ENCODE assay signal across 8 cellular contexts in the genomic region with DNA sequence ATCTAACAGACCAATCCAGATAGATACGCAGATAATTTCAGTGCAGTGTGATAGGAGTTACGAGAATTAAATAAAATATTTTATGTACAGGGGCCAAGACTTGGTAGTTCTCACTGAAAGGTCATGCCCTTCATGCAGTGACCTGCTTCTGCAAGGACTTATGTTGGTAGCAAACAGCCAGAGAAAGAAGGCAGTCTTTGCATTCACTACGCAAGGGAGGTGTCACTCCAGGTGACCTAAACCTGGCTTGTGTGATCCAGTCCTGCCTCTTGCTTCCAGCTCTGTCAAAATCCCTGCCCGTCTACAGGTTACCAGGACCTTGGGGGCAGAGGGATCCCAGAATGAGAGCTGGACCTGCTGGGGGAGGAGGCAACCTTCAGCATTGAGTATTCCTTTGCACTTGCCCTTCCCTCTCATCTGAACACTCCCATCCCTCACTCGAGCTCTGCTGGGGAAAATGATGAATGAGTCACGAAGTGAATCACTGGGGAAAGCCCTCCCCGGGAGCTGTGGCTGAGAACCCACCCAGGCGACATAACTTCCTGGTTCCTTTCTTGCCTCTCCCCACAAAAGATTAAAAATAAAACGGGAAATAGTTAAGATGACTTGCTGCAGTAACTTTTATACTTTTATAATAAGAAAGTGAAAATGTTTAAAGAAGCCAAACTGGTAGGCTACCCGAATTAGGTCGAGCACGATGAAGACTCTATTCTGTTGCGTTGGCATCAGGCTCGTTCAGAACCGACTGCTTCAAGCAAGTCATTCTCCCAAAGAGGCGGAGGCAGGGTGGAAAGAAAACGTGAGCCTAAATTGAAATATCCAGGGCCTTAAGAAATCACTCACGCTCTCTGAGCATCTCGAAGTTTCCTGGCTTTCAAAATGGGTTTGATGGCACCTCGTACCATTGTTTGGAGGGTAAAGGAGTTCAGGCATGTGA.
DNase-seq lines count a peak whose midpoint lies in the region; ATAC-seq and TF ChIP-seq lines count a peak whose summit lies in the region.

No MANE protein-coding gene starts in this region.

- BruUV-seq in HCT116 (replicated peaks; lab: Mats Ljungman, UMichigan) = no TSS peak

- H4K20me1 ChIP-seq in BLaER1 (no peaks in the 10 kb centered on the region), HCT116 (ENCODE audit: insufficient read depth) (no peaks in the 10 kb centered on the region)

- H3K79me2 ChIP-seq in HCT116 (ENCODE audit: insufficient read depth, low read length) = no peaks in the 10 kb centered on the region

- no peaks in the 10 kb centered on the region for H3K36me3 ChIP-seq in BLaER1
- H3K36me3 ChIP-seq in HCT116 (ENCODE audit: control insufficient read depth in 1 of 2, insufficient read depth in 2 of 2, low read length in 2 of 2) = no peaks in the 10 kb centered on the region
- H3K36me3 ChIP-seq in adipocyte (ENCODE audit: control insufficient read depth, insufficient read depth, low read length, severe bottlenecking) = no peaks in the 10 kb centered on the region

- no peak for TF ChIP-seq CTCF in HCT116 (IDR thresholded peaks at IDR 0.05 in 2 of 3, conservative IDR thresholded peaks at IDR 0.05 in 1 of 3; ENCODE audit: borderline replicate concordance in 1 of 3, insufficient read depth in 1 of 3, low read depth in 2 of 3, low read length in 2 of 3)

- intact Hi-C loops in HCT116 (cut with micrococcal nuclease) (loop anchor here (2.0 kb wide), 1 partner anchor 103 kb away; no protein-coding TSS in a partner anchor), left colon (cut with DNase I, micrococcal nuclease) (no loop called here)

- ATAC-seq in HCT116 (peak; percentile 95), left colon (peak; percentile 86)

- RAD21 ChIA-PET in HCT116 (lab: Charles Lee; ENCODE audit: low non-redundant PET in 1 of 2, low total read pairs in 2 of 2, uncharacterized antibody in 2 of 2, unreplicated experiment in 2 of 2) = no interaction called here

- TF ChIP-seq POLR2A in HCT116 (IDR thresholded peaks at IDR 0.05; ENCODE audit: borderline replicate concordance, extremely low read depth, insufficient read depth, insufficient read length) = no peak

- no peak for TF ChIP-seq RAD21 in HCT116 (IDR thresholded peaks at IDR 0.05; ENCODE audit: low read depth)

- no peaks in the 10 kb centered on the region for H3K9me2 ChIP-seq in HCT116 (ENCODE audit: insufficient read depth)

- peak; percentile 39 for DNase-seq in HCT116 (ENCODE audit: low read depth, low spot score)
- DNase-seq in RPMI7951 (ENCODE audit: low read depth) = peak; percentile 89
- peak; percentile 82 for DNase-seq in adipocyte (ENCODE audit: low read depth)
- peak in 1 of 2 donors; percentile 52 for DNase-seq in left colon
- peak; percentile 29 to 40 for DNase-seq in stimulated activated CD8-positive, alpha-beta memory T cell treated with anti-CD3 and anti-CD28 coated beads, Interleukin-4, amount 100 ng/mL, for 4 hours (ENCODE audit: low read depth in 2 of 2, low spot score in 1 of 2)
- no peak for DNase-seq in NCI-H526 (lab: John Stamatoyannopoulos, UW)
- no peak for DNase-seq in substantia nigra (lab: John Stamatoyannopoulos, UW)

- H3K4me3 ChIP-seq in BLaER1 = peak overlapping the region; percentile 38; the same call in 1 of the 2 replicates
- H3K4me3 ChIP-seq in HCT116 (replicated peaks in 1 of 2; ENCODE audit: low read depth in 1 of 2, low read length in 2 of 2) = peak overlapping the region; percentile 19 to 32; a peak in 3 of 4 replicates
- peak overlapping the region; percentile 79 for H3K4me3 ChIP-seq in adipocyte (ENCODE audit: low read length)

- POLR2A ChIA-PET in HCT116 (lab: Charles Lee) = no interaction called here

- H3K9ac ChIP-seq in BLaER1 = peak overlapping the region; percentile 36; the same call in 1 of the 2 replicates
- H3K9ac ChIP-seq in HCT116 (ENCODE audit: low read length) = no peak overlapping the region
- peak overlapping the region; percentile 81 for H3K9ac ChIP-seq in adipocyte (ENCODE audit: low read length)

- H3K9me3 ChIP-seq in BLaER1 (no peaks in the 10 kb centered on the region), HCT116 (ENCODE audit: control insufficient read depth in 1 of 2, insufficient read depth in 1 of 2, low read depth in 1 of 2, low read length in 2 of 2) (no peaks in the 10 kb centered on the region), adipocyte (ENCODE audit: control insufficient read depth, low read length) (no peaks in the 10 kb centered on the region)

- peak overlapping the region; percentile 68 for H3K4me2 ChIP-seq in BLaER1
- H3K4me2 ChIP-seq in HCT116 (ENCODE audit: low read length) = peak overlapping the region; percentile 63

- H3K4me1 ChIP-seq in BLaER1 (peaks cover 48% of the 10 kb centered on the region), HCT116 (ENCODE audit: control insufficient read depth in 1 of 2, insufficient read depth in 2 of 2, low read length in 2 of 2) (peaks cover 2 to 13% of the 10 kb centered on the region in 2 experiments; a peak in 3 of 4 replicates), adipocyte (ENCODE audit: control insufficient read depth, insufficient read depth, low read length) (peaks cover 16% of the 10 kb centered on the region)

- H3K27me3 ChIP-seq in BLaER1 (no peaks in the 10 kb centered on the region), HCT116 (ENCODE audit: insufficient read depth, low read length) (no peaks in the 10 kb centered on the region; the same call in 1 of the 2 replicates), adipocyte (replicated peaks; ENCODE audit: control insufficient read depth, insufficient read depth, low read length) (no peaks in the 10 kb centered on the region)

- CTCF ChIA-PET in HCT116 (lab: Charles Lee) = interaction anchor here (1.2 kb wide), 1 partner anchor 10 kb away, joined by 4 read pairs; no protein-coding TSS in a partner anchor

- H3K27ac ChIP-seq in BLaER1 = peak overlapping the region; percentile 43; the same call in 1 of the 2 replicates
- H3K27ac ChIP-seq in HCT116 (ENCODE audit: low read depth, low read length) = no peak overlapping the region
- no peak overlapping the region for H3K27ac ChIP-seq in substantia nigra (ENCODE audit: low read depth, low read length, poor library complexity, severe bottlenecking)

- peak overlapping the region; percentile 82 for H2AFZ ChIP-seq in HCT116 (ENCODE audit: low read depth, low read length, poor library complexity, severe bottlenecking)

TF ChIP-seq in HCT116, 20 proteins besides CTCF, POLR2A, EP300 and RAD21:
- TF ChIP-seq SRF (IDR thresholded peaks at IDR 0.05; ENCODE audit: low read depth) = no peak
- TF ChIP-seq, protein P1, sequence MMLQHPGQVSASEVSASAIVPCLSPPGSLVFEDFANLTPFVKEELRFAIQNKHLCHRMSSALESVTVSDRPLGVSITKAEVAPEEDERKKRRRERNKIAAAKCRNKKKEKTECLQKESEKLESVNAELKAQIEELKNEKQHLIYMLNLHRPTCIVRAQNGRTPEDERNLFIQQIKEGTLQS (IDR thresholded peaks at IDR 0.05) = no peak
- TF ChIP-seq FOSL1 (IDR thresholded peaks at IDR 0.05; ENCODE audit: low read depth) = peak; percentile 91
- peak; percentile 83 for TF ChIP-seq JUND (IDR thresholded peaks at IDR 0.05)
- TF ChIP-seq EZH2phosphoT487 (IDR thresholded peaks at IDR 0.05; ENCODE audit: borderline replicate concordance) = no peak
- no peak for TF ChIP-seq TCF7L2 (IDR thresholded peaks at IDR 0.05; ENCODE audit: borderline replicate concordance, extremely low read depth, insufficient read depth, insufficient read length)
- no peak for TF ChIP-seq SIN3A (IDR thresholded peaks at IDR 0.05; ENCODE audit: low read depth)
- peak; percentile 63 for TF ChIP-seq SP1 (IDR thresholded peaks at IDR 0.05; ENCODE audit: low read depth)
- TF ChIP-seq POLR2AphosphoS5 (IDR thresholded peaks at IDR 0.05; ENCODE audit: low read depth, low read length) = peak; percentile 39; the same call in 1 of the 2 replicates
- TF ChIP-seq ZNF274 (IDR thresholded peaks at IDR 0.05; ENCODE audit: low read depth, low read length) = no peak
- no peak for TF ChIP-seq EZH2 (IDR thresholded peaks at IDR 0.05)
- no peak for TF ChIP-seq CEBPB (IDR thresholded peaks at IDR 0.05; ENCODE audit: low read depth)

Comparison
In these comparisons a context has a peak if more than half of its experiments do, and no peak if none do; other contexts are left out.
1. H3K4me3 ChIP-seq: peak in every context shown above with its lines; median percentile 79 in adipocyte; 38 in BLaER1; 26 in HCT116.
2. DNase-seq: peak in HCT116 (single experiment), RPMI7951 (single experiment), adipocyte (single experiment) and stimulated activated CD8-positive, alpha-beta memory T cell treated with anti-CD3 and anti-CD28 coated beads, Interleukin-4, amount 100 ng/mL, for 4 hours (2 of 2); none in NCI-H526 (0 of 2) and substantia nigra (0 of 49).